ENCODE assay signal across 8 cellular contexts in genomic region chr19:54201172-54201701, GRCh38. TPM values are rescaled to one million over a fixed set of nuclear protein-coding genes. Genes with fewer than 3 reads are reported as not detected.
DNase-seq lines count a peak whose midpoint lies in the region; ATAC-seq, FAIRE-seq and TF ChIP-seq lines count a peak whose summit lies in the region.

No MANE protein-coding gene starts in this region.

- H3K4me1 ChIP-seq in cardiac muscle cell (ENCODE audit: low read depth) (peaks cover 17% of the 10 kb centered on the region), GM12878 (ENCODE audit: control insufficient read depth, insufficient read depth, low read length) (peaks cover 19% of the 10 kb centered on the region), lower lobe of right lung (peaks cover 57% of the 10 kb centered on the region), upper lobe of right lung (peaks cover 46% of the 10 kb centered on the region)

- intact Hi-C loops in Right ventricle myocardium inferior (cut with DNase I), result no loop called here
- intact Hi-C loops in GM12878 (cut with micrococcal nuclease; ENCODE audit: unreplicated experiment), result loop anchor here (2.0 kb wide), 1 partner anchor 64 kb away; the partner anchor contains the start of gene CNOT3
- intact Hi-C loops in lower lobe of right lung (cut with DNase I), result no loop called here
- intact Hi-C loops in upper lobe of right lung (cut with DNase I), result no loop called here

- TF ChIP-seq EP300 in GM12878 (IDR thresholded peaks at IDR 0.05; ENCODE audit: borderline replicate concordance in 1 of 2, control insufficient read depth in 1 of 2, low read depth in 2 of 2, low read length in 2 of 2), result no peak

- peak overlapping the region; percentile 78 for H3K4me3 ChIP-seq in cardiac muscle cell
- H3K4me3 ChIP-seq in GM12878, result peak overlapping the region; percentile 92
- H3K4me3 ChIP-seq in lower lobe of right lung, result peak overlapping the region; percentile 69
- peak overlapping the region; percentile 90 for H3K4me3 ChIP-seq in upper lobe of right lung

- no peak for TF ChIP-seq RAD21 in GM12878 (IDR thresholded peaks at IDR 0.05; ENCODE audit: insufficient read depth, low read depth, low read length)

- POLR2A ChIA-PET in GM12878 (lab: Charles Lee), result interaction anchor here (0.6 to 7.7 kb wide), 6 partner anchors 11 to 905 kb away, joined by 3 to 100 read pairs (median 4); partner anchors contain the start of genes CNOT3, MBOAT7 and TSEN34

- CTCF ChIA-PET in GM12878 (lab: Yijun Ruan, JAX), result interaction anchor here (1.1 to 3.3 kb wide), 2 partner anchors 10 to 12 kb away, joined by 3 to 15 read pairs; partner anchors contain the start of genes MBOAT7 and TSEN34

- TF ChIP-seq CTCF in cardiac muscle cell (IDR thresholded peaks at IDR 0.05; ENCODE audit: low read depth, low read length) (no peak), GM12878 (IDR thresholded peaks at IDR 0.05 in 2 of 3, conservative IDR thresholded peaks at IDR 0.05 in 1 of 3; ENCODE audit: control insufficient read depth in 2 of 3, extremely low read depth in 1 of 3, insufficient read depth in 1 of 3, low read depth in 3 of 3, low read length in 3 of 3) (no peak), lower lobe of right lung (IDR thresholded peaks at IDR 0.05) (no peak), upper lobe of right lung (IDR thresholded peaks at IDR 0.05) (no peak)

- H4K20me1 ChIP-seq in GM12878 (ENCODE audit: control insufficient read depth, insufficient read depth), result peaks cover 11% of the 10 kb centered on the region

- SMC1A ChIA-PET in GM12878 (lab: Charles Lee; ENCODE audit: uncharacterized antibody, unreplicated experiment), result interaction anchor here (1.2 to 3.8 kb wide), 4 partner anchors 12 to 189 kb away, joined by 3 to 26 read pairs (median 4); partner anchors contain the start of genes CNOT3, MBOAT7 and TSEN34

- no peak overlapping the region for H2AFZ ChIP-seq in GM12878 (ENCODE audit: control insufficient read depth, low read depth, low read length)

- H3K27me3 ChIP-seq in cardiac muscle cell (no peaks in the 10 kb centered on the region), GM12878 (replicated peaks in 1 of 2; ENCODE audit: control insufficient read depth in 2 of 2, insufficient read depth in 2 of 2, low read length in 1 of 2) (no peaks in the 10 kb centered on the region), lower lobe of right lung (ENCODE audit: low read depth) (no peaks in the 10 kb centered on the region), upper lobe of right lung (no peaks in the 10 kb centered on the region)

- ATAC-seq in Right ventricle myocardium inferior (no peak), GM12878 (peak; percentile 8), lower lobe of right lung (peak; percentile 1 to 2), upper lobe of right lung (no peak), HG03108 (IDR thresholded peaks at IDR 0.05; ENCODE audit: unreplicated experiment) (no peak), HG03565 (IDR thresholded peaks at IDR 0.05; ENCODE audit: unreplicated experiment) (no peak)

- DNase-seq in cardiac muscle cell (ENCODE audit: low read depth in 1 of 2, low spot score in 1 of 2), result peak in 1 of 2 donors; percentile 15
- DNase-seq in Right ventricle myocardium inferior (ENCODE audit: missing footprints), result no peak
- no peak for DNase-seq in GM12878 (ENCODE audit: low read depth, low spot score)
- DNase-seq in lower lobe of right lung, result no peak
- DNase-seq in upper lobe of right lung, result no peak
- DNase-seq in COLO829 (ENCODE audit: low spot score), result no peak

- no peak for FAIRE-seq in GM12878 (lab: Jason Lieb, UNC)

- RAD21 ChIA-PET in GM12878 (lab: Charles Lee; ENCODE audit: unreplicated experiment), result no interaction called here

- H3K36me3 ChIP-seq in cardiac muscle cell (peaks cover 44% of the 10 kb centered on the region), GM12878 (ENCODE audit: control insufficient read depth in 2 of 2, insufficient read depth in 2 of 2, low read length in 1 of 2) (peaks cover 18 to 21% of the 10 kb centered on the region in 2 experiments), lower lobe of right lung (peaks cover 50% of the 10 kb centered on the region), upper lobe of right lung (peaks cover 51% of the 10 kb centered on the region)

- no peaks in the 10 kb centered on the region for H3K9me3 ChIP-seq in cardiac muscle cell (ENCODE audit: low read depth)
- H3K9me3 ChIP-seq in GM12878 (replicated peaks; ENCODE audit: control insufficient read depth, insufficient read depth, low read length), result no peaks in the 10 kb centered on the region
- H3K9me3 ChIP-seq in lower lobe of right lung, result no peaks in the 10 kb centered on the region
- no peaks in the 10 kb centered on the region for H3K9me3 ChIP-seq in upper lobe of right lung

- no peak for TF ChIP-seq POLR2A in GM12878 (IDR thresholded peaks at IDR 0.05; ENCODE audit: low read depth, low read length)

- peak overlapping the region; percentile 91 for H3K4me2 ChIP-seq in GM12878 (ENCODE audit: control insufficient read depth, insufficient read depth)

- H3K9ac ChIP-seq in GM12878 (ENCODE audit: control insufficient read depth, insufficient read depth, low read length), result peak overlapping the region; percentile 96

- peak overlapping the region; percentile 98 for H3K27ac ChIP-seq in cardiac muscle cell
- peak overlapping the region; percentile 96 for H3K27ac ChIP-seq in GM12878 (ENCODE audit: control insufficient read depth, insufficient read depth)
- peak overlapping the region; percentile 89 for H3K27ac ChIP-seq in lower lobe of right lung
- peak overlapping the region; percentile 95 for H3K27ac ChIP-seq in upper lobe of right lung

- in situ Hi-C loops in GM12878 (cut with MboI), result no loop called here

- 2% methylated on average over 28 of the region's 28 CpGs for WGBS in GM12878 (ENCODE audit: insufficient coverage, insufficient replicate concordance, low lambda C conversion rate, missing lambda C conversion rate)

- H3K79me2 ChIP-seq in GM12878 (ENCODE audit: control insufficient read depth, insufficient read depth, low read length), result peaks cover 56% of the 10 kb centered on the region

- BruUV-seq in GM12878 (replicated peaks; lab: Mats Ljungman, UMichigan), result TSS peak; percentile 79

RNA-seq across cellular contexts. Expression of gene RPS9, which starts 0.6 kb away (rescaled TPM):
- total RNA-seq in cardiac muscle cell, result 1,874 and 2,216 TPM in 2 replicates
- polyA plus RNA-seq in cardiac muscle cell, result 433 and 451 TPM in 2 replicates
- 681 TPM for total RNA-seq in Right ventricle myocardium inferior
- total RNA-seq in GM12878 (2013; cell fraction: nucleolus; rRNA removed), result 260 and 264 TPM in 2 replicates
- 5,407 and 5,598 TPM in 2 replicates for total RNA-seq in GM12878 (2014; rRNA removed)
- total RNA-seq in GM12878 (2014; rRNA removed; fragmentation: Illumina TruSeq; extraction: Trizol), result 2,351 TPM in 2 replicates
- total RNA-seq in GM12878 (2021), result 2,143 and 2,183 TPM in 2 replicates
- 3,226 TPM for polyA plus RNA-seq in GM12878 (2011; ENCODE audit: low read depth)
- 1,412 and 2,202 TPM in 2 replicates for polyA plus RNA-seq in GM12878 (2011; rRNA removed)
- polyA plus RNA-seq in GM12878 (2011; cell fraction: cytosol; rRNA removed), result 3,564 and 4,583 TPM in 2 replicates
- polyA plus RNA-seq in GM12878 (2011; cell fraction: nucleus; rRNA removed), result 1,587 and 1,661 TPM in 2 replicates
- polyA plus RNA-seq in GM12878 (2012), result 3,570 and 4,911 TPM in 2 replicates
- 1,194 and 2,970 TPM in 2 replicates for polyA plus RNA-seq in GM12878 (2014; fragmentation: Illumina TruSeq; extraction: Trizol)
- polyA plus RNA-seq in GM12878 (2014; fragmentation: Nextera tagmentation; extraction: Ambion mirVana), result 100 to 1,000 TPM; 629 to 815 TPM
- 6,524 and 7,847 TPM in 2 replicates for polyA plus RNA-seq in GM12878 (2014; rRNA removed)
- polyA plus RNA-seq in GM12878 (2016; fragmentation: Nextera tagmentation; extraction: Ambion mirVana), result 100 to 1,000 TPM; 890 to 896 TPM
- polyA minus RNA-seq in GM12878 (2011; rRNA and poly(A)+ RNA removed), result 301 and 1,060 TPM in 2 replicates
- 280 and 346 TPM in 2 replicates for polyA minus RNA-seq in GM12878 (2011; cell fraction: cytosol; rRNA and poly(A)+ RNA removed)
- polyA minus RNA-seq in GM12878 (2011; cell fraction: nucleus; rRNA and poly(A)+ RNA removed), result 168 and 218 TPM in 2 replicates
- total RNA-seq in lower lobe of right lung, result 1,086 TPM
- 1,039 TPM for total RNA-seq in upper lobe of right lung

RNA-seq across cellular contexts. Expression of gene TSEN34, which starts 10.1 kb away (rescaled TPM):
- total RNA-seq in cardiac muscle cell (113 and 130 TPM in 2 replicates), Right ventricle myocardium inferior (16.1 TPM), GM12878 (2014; rRNA removed) (20.8 and 21.2 TPM in 2 replicates), GM12878 (2014; rRNA removed; fragmentation: Illumina TruSeq; extraction: Trizol) (8.2 and 8.9 TPM in 2 replicates), GM12878 (2021) (18.9 and 22.0 TPM in 2 replicates), lower lobe of right lung (33.8 TPM), upper lobe of right lung (34.7 TPM)
- polyA plus RNA-seq in cardiac muscle cell (114 and 129 TPM in 2 replicates), GM12878 (2011; rRNA removed) (11.5 and 14.7 TPM in 2 replicates), GM12878 (2014; fragmentation: Illumina TruSeq; extraction: Trizol) (1.9 and 5.3 TPM in 2 replicates), GM12878 (2014; fragmentation: Nextera tagmentation; extraction: Ambion mirVana) (1 to 10 TPM; 1.0 to 4.2 TPM), GM12878 (2014; rRNA removed) (26.5 and 26.9 TPM in 2 replicates), GM12878 (2016; fragmentation: Nextera tagmentation; extraction: Ambion mirVana) (10 to 100 TPM; 29.8 to 35.9 TPM)
- total RNA-seq in GM12878 (2013; cell fraction: nucleolus; rRNA removed), result 7.1 and 7.7 TPM in 2 replicates
- polyA plus RNA-seq in GM12878 (2011; ENCODE audit: low read depth), result 6.7 TPM
- 27.3 and 36.8 TPM in 2 replicates for polyA plus RNA-seq in GM12878 (2011; cell fraction: cytosol; rRNA removed)
- 25.0 and 25.4 TPM in 2 replicates for polyA plus RNA-seq in GM12878 (2011; cell fraction: nucleus; rRNA removed)
- 9.4 and 16.6 TPM in 2 replicates for polyA plus RNA-seq in GM12878 (2012)
- polyA minus RNA-seq in GM12878 (2011; rRNA and poly(A)+ RNA removed), result 5.9 and 15.6 TPM in 2 replicates
- polyA minus RNA-seq in GM12878 (2011; cell fraction: cytosol; rRNA and poly(A)+ RNA removed), result 5.9 and 7.0 TPM in 2 replicates
- 4.5 and 6.1 TPM in 2 replicates for polyA minus RNA-seq in GM12878 (2011; cell fraction: nucleus; rRNA and poly(A)+ RNA removed)

RNA-seq across cellular contexts. Expression of gene MBOAT7, which starts 11.9 kb away (rescaled TPM):
- 131 and 134 TPM in 2 replicates for total RNA-seq in cardiac muscle cell
- polyA plus RNA-seq in cardiac muscle cell, result 118 and 128 TPM in 2 replicates
- total RNA-seq in Right ventricle myocardium inferior, result 15.1 TPM
- 42.5 and 58.1 TPM in 2 replicates for total RNA-seq in GM12878 (2013; cell fraction: nucleolus; rRNA removed)
- 23.8 and 28.1 TPM in 2 replicates for total RNA-seq in GM12878 (2014; rRNA removed)
- 8.0 and 8.6 TPM in 2 replicates for total RNA-seq in GM12878 (2014; rRNA removed; fragmentation: Illumina TruSeq; extraction: Trizol)
- total RNA-seq in GM12878 (2021), result 38.8 and 43.0 TPM in 2 replicates
- 9.5 TPM for polyA plus RNA-seq in GM12878 (2011; ENCODE audit: low read depth)
- 3.6 and 8.5 TPM in 2 replicates for polyA plus RNA-seq in GM12878 (2011; rRNA removed)
- polyA plus RNA-seq in GM12878 (2011; cell fraction: cytosol; rRNA removed), result 11.9 and 15.4 TPM in 2 replicates
- polyA plus RNA-seq in GM12878 (2011; cell fraction: nucleus; rRNA removed), result 25.5 and 31.4 TPM in 2 replicates
- polyA plus RNA-seq in GM12878 (2012), result 27.3 and 27.9 TPM in 2 replicates
- polyA plus RNA-seq in GM12878 (2014; fragmentation: Illumina TruSeq; extraction: Trizol), result 8.2 and 15.7 TPM in 2 replicates
- polyA plus RNA-seq in GM12878 (2014; fragmentation: Nextera tagmentation; extraction: Ambion mirVana), result 1 to 10 TPM in 1 of 2 experiments, under 1 TPM in 1; 0.69 to 1.4 TPM
- polyA plus RNA-seq in GM12878 (2014; rRNA removed), result 27.8 and 34.4 TPM in 2 replicates
- 10 to 100 TPM; 37.1 to 44.5 TPM for polyA plus RNA-seq in GM12878 (2016; fragmentation: Nextera tagmentation; extraction: Ambion mirVana)
- 6.0 and 12.5 TPM in 2 replicates for polyA minus RNA-seq in GM12878 (2011; rRNA and poly(A)+ RNA removed)
- 9.6 and 11.6 TPM in 2 replicates for polyA minus RNA-seq in GM12878 (2011; cell fraction: cytosol; rRNA and poly(A)+ RNA removed)
- polyA minus RNA-seq in GM12878 (2011; cell fraction: nucleus; rRNA and poly(A)+ RNA removed), result 8.9 and 19.6 TPM in 2 replicates
- total RNA-seq in lower lobe of right lung, result 65.5 TPM
- 57.9 TPM for total RNA-seq in upper lobe of right lung

RNA-seq across cellular contexts. Expression of gene LILRB3, which starts 21.6 kb away (rescaled TPM):
- 0.27 and 0.49 TPM in 2 replicates for total RNA-seq in cardiac muscle cell
- polyA plus RNA-seq in cardiac muscle cell, result 0.84 and 0.98 TPM in 2 replicates
- 4.0 TPM for total RNA-seq in Right ventricle myocardium inferior
- total RNA-seq in GM12878 (2013; cell fraction: nucleolus; rRNA removed), result 2.1 and 4.6 TPM in 2 replicates
- total RNA-seq in GM12878 (2014; rRNA removed), result 0.06 TPM in 1 of 2 replicates, not detected in the other
- total RNA-seq in GM12878 (2014; rRNA removed; fragmentation: Illumina TruSeq; extraction: Trizol), result not detected in 2 replicates
- 0.18 and 0.29 TPM in 2 replicates for total RNA-seq in GM12878 (2021)
- polyA plus RNA-seq in GM12878 (2011; ENCODE audit: low read depth), result 0.16 TPM
- 0.62 and 1.1 TPM in 2 replicates for polyA plus RNA-seq in GM12878 (2011; rRNA removed)
- polyA plus RNA-seq in GM12878 (2011; cell fraction: cytosol; rRNA removed), result 0.89 and 1.7 TPM in 2 replicates
- 4.8 and 7.0 TPM in 2 replicates for polyA plus RNA-seq in GM12878 (2011; cell fraction: nucleus; rRNA removed)
- polyA plus RNA-seq in GM12878 (2012), result 0.65 and 1.0 TPM in 2 replicates
- 0.16 and 2.5 TPM in 2 replicates for polyA plus RNA-seq in GM12878 (2014; fragmentation: Illumina TruSeq; extraction: Trizol)
- under 1 TPM; 0.04 to 0.31 TPM for polyA plus RNA-seq in GM12878 (2014; fragmentation: Nextera tagmentation; extraction: Ambion mirVana)
- 0.11 and 0.12 TPM in 2 replicates for polyA plus RNA-seq in GM12878 (2014; rRNA removed)
- under 1 TPM; 0.20 to 0.32 TPM for polyA plus RNA-seq in GM12878 (2016; fragmentation: Nextera tagmentation; extraction: Ambion mirVana)
- polyA minus RNA-seq in GM12878 (2011; rRNA and poly(A)+ RNA removed), result 0.82 and 1.1 TPM in 2 replicates
- not detected in 2 replicates for polyA minus RNA-seq in GM12878 (2011; cell fraction: cytosol; rRNA and poly(A)+ RNA removed)
- polyA minus RNA-seq in GM12878 (2011; cell fraction: nucleus; rRNA and poly(A)+ RNA removed), result 0.73 and 1.1 TPM in 2 replicates
- total RNA-seq in lower lobe of right lung, result 85.6 TPM
- total RNA-seq in upper lobe of right lung, result 61.5 TPM

RNA-seq across cellular contexts. Expression of gene TMC4, which starts 28.3 kb away (rescaled TPM):
- total RNA-seq in cardiac muscle cell, result 0.74 and 1.2 TPM in 2 replicates
- polyA plus RNA-seq in cardiac muscle cell, result 3.4 and 5.6 TPM in 2 replicates
- total RNA-seq in Right ventricle myocardium inferior, result 0.97 TPM
- total RNA-seq in GM12878 (2013; cell fraction: nucleolus; rRNA removed), result 1.3 and 2.7 TPM in 2 replicates
- 0.05 TPM in 1 of 2 replicates, not detected in the other for total RNA-seq in GM12878 (2014; rRNA removed)
- not detected in 2 replicates for total RNA-seq in GM12878 (2014; rRNA removed; fragmentation: Illumina TruSeq; extraction: Trizol)
- total RNA-seq in GM12878 (2021), result 0.27 and 0.33 TPM in 2 replicates
- not detected for polyA plus RNA-seq in GM12878 (2011; ENCODE audit: low read depth)
- not detected in 2 replicates for polyA plus RNA-seq in GM12878 (2011; rRNA removed)
- 0.12 and 0.15 TPM in 2 replicates for polyA plus RNA-seq in GM12878 (2011; cell fraction: cytosol; rRNA removed)
- polyA plus RNA-seq in GM12878 (2011; cell fraction: nucleus; rRNA removed), result 0.09 TPM in 2 replicates
- 0.57 and 1.0 TPM in 2 replicates for polyA plus RNA-seq in GM12878 (2012)
- polyA plus RNA-seq in GM12878 (2014; fragmentation: Illumina TruSeq; extraction: Trizol), result not detected in 2 replicates
- not detected for polyA plus RNA-seq in GM12878 (2014; fragmentation: Nextera tagmentation; extraction: Ambion mirVana)
- not detected in 2 replicates for polyA plus RNA-seq in GM12878 (2014; rRNA removed)
- under 1 TPM; 0.74 to 0.83 TPM for polyA plus RNA-seq in GM12878 (2016; fragmentation: Nextera tagmentation; extraction: Ambion mirVana)
- polyA minus RNA-seq in GM12878 (2011; rRNA and poly(A)+ RNA removed), result not detected in 2 replicates
- not detected in 2 replicates for polyA minus RNA-seq in GM12878 (2011; cell fraction: cytosol; rRNA and poly(A)+ RNA removed)
- not detected in 2 replicates for polyA minus RNA-seq in GM12878 (2011; cell fraction: nucleus; rRNA and poly(A)+ RNA removed)
- 57.6 TPM for total RNA-seq in lower lobe of right lung
- 48.3 TPM for total RNA-seq in upper lobe of right lung

Comparison
In these comparisons a context has a peak if more than half of its experiments do, and no peak if none do; other contexts are left out.
1. ATAC-seq: peak in GM12878 (single experiment) and lower lobe of right lung (2 of 2); none in Right ventricle myocardium inferior (single experiment), upper lobe of right lung (single experiment), HG03108 (single experiment) and HG03565 (single experiment).
2. Peak in every context shown above with its lines, with median percentiles within 50 percentile points of each other: H3K27ac ChIP-seq and H3K4me3 ChIP-seq.